Comparison of ENCODE assay signal across 20 cellular contexts in genomic region chr20:5216663-5217062, GRCh38.
DNase-seq lines count a peak whose midpoint lies in the region; ATAC-seq and TF ChIP-seq lines count a peak whose summit lies in the region.
"Had no signal": no experiment of that assay in that cellular context is flagged by ENCODE, and none has a peak within 500 bp of the region (broad histone marks: within the 10 kb centered on the region; RNA-seq: fewer than 3 reads in every experiment).

No MANE protein-coding gene starts in this region.

- H3K27ac ChIP-seq in right atrium auricular region (no peak overlapping the region), heart right ventricle (peak overlapping the region in 2 of 10 donors; percentile 15 to 66), mesenchymal stem cell (ENCODE audit: low read length, poor library complexity, severe bottlenecking) (no peak overlapping the region)

- H2BK5ac ChIP-seq in mesenchymal stem cell (ENCODE audit: low read depth, low read length, poor library complexity, severe bottlenecking) = no peak overlapping the region

- peak overlapping the region in 1 of 2 experiments; percentile 16 for H3K18ac ChIP-seq in mesenchymal stem cell (ENCODE audit: low read depth in 1 of 2, low read length in 2 of 2)

- peak overlapping the region; percentile 39 for H2BK120ac ChIP-seq in mesenchymal stem cell (ENCODE audit: low read depth, low read length)

- no peak overlapping the region for H3K4me2 ChIP-seq in mesenchymal stem cell (ENCODE audit: low read length, poor library complexity, severe bottlenecking)

- H4K91ac ChIP-seq in mesenchymal stem cell (ENCODE audit: low read length) = no peak overlapping the region

- no peak overlapping the region for H3K9ac ChIP-seq in mesenchymal stem cell (ENCODE audit: low read length)

- no peaks in the 10 kb centered on the region for H3K9me3 ChIP-seq in right atrium auricular region
- no peaks in the 10 kb centered on the region for H3K9me3 ChIP-seq in heart right ventricle
- H3K9me3 ChIP-seq in mesenchymal stem cell (ENCODE audit: control insufficient read depth, low read length) = no peaks in the 10 kb centered on the region
- H3K9me3 ChIP-seq: Caco-2 had no signal

- no peak overlapping the region for H2BK15ac ChIP-seq in mesenchymal stem cell (ENCODE audit: low read depth, poor library complexity, severe bottlenecking)

- no peak overlapping the region for H3K4ac ChIP-seq in mesenchymal stem cell (ENCODE audit: low read depth in 1 of 2, low read length in 2 of 2)

- H3K4me3 ChIP-seq in right atrium auricular region (no peak overlapping the region), heart right ventricle (no peak overlapping the region), mesenchymal stem cell (ENCODE audit: insufficient read depth in 1 of 2, low read depth in 1 of 2, low read length in 2 of 2) (no peak overlapping the region)
- H3K4me3 ChIP-seq: K562 had no signal

- intact Hi-C loops in Right ventricle myocardium superior (cut with DNase I) (no loop called here), heart right ventricle (cut with DNase I) (loop anchor here in 3 of 10 donors (5.0 to 10.0 kb wide), 3 partner anchors 228 to 1839 kb away; no protein-coding TSS in a partner anchor)

- H3K23ac ChIP-seq in mesenchymal stem cell (ENCODE audit: low read length in 2 of 2) = no peak overlapping the region

- no peak overlapping the region for H2AFZ ChIP-seq in mesenchymal stem cell (ENCODE audit: low read depth, low read length)

- peak overlapping the region in 1 of 2 experiments; percentile 29 for H2BK12ac ChIP-seq in mesenchymal stem cell (ENCODE audit: low read length in 2 of 2)

- ATAC-seq in Right ventricle myocardium superior (ENCODE audit: poor library complexity) (peak; percentile 93), heart right ventricle (peak; percentile 46 to 93 (median 78)), HG03280 (IDR thresholded peaks at IDR 0.05; ENCODE audit: unreplicated experiment) (no peak)
- ATAC-seq: HCT116, K562 had no signal

- H3K14ac ChIP-seq in mesenchymal stem cell (ENCODE audit: low read length in 2 of 2) = no peak overlapping the region

- H3K4me1 ChIP-seq in right atrium auricular region = peaks cover 0 to 21% of the 10 kb centered on the region in 2 donors
- peaks cover 0 to 29% (median 13%) of the 10 kb centered on the region in 9 donors for H3K4me1 ChIP-seq in heart right ventricle
- H3K4me1 ChIP-seq in mesenchymal stem cell (ENCODE audit: control insufficient read depth, insufficient read depth, low read depth, low read length) = peaks cover 1% of the 10 kb centered on the region
- H3K4me1 ChIP-seq: Caco-2 had no signal

- TF ChIP-seq CTCF in right atrium auricular region (IDR thresholded peaks at IDR 0.05) (no peak), heart right ventricle (IDR thresholded peaks at IDR 0.05) (no peak)

- peaks cover 11% of the 10 kb centered on the region for H3K36me3 ChIP-seq in right atrium auricular region
- peaks cover 0 to 56% (median 5%) of the 10 kb centered on the region in 9 donors for H3K36me3 ChIP-seq in heart right ventricle
- peaks cover 6 to 7% of the 10 kb centered on the region in 2 experiments for H3K36me3 ChIP-seq in mesenchymal stem cell (ENCODE audit: control insufficient read depth in 1 of 2, insufficient read depth in 2 of 2, low read depth in 1 of 2, low read length in 2 of 2)

- WGBS in heart right ventricle, 2 donors = 46% methylated on average over 3 of the region's 3 CpGs
- 87% methylated on average over 3 of the region's 3 CpGs for WGBS in mesenchymal stem cell

- H4K8ac ChIP-seq in mesenchymal stem cell (ENCODE audit: low read length) = peak overlapping the region; percentile 69

- H3K27me3 ChIP-seq in right atrium auricular region = no peaks in the 10 kb centered on the region
- no peaks in the 10 kb centered on the region for H3K27me3 ChIP-seq in heart right ventricle
- H3K27me3 ChIP-seq in mesenchymal stem cell (ENCODE audit: control insufficient read depth in 1 of 2, insufficient read depth in 1 of 2, low read length in 2 of 2) = no peaks in the 10 kb centered on the region

- no peaks in the 10 kb centered on the region for H3K79me1 ChIP-seq in mesenchymal stem cell (replicated peaks; ENCODE audit: low read length, poor library complexity, severe bottlenecking)

- DNase-seq in Right ventricle myocardium superior (peak; percentile 76), right atrium auricular region (ENCODE audit: low spot score) (no peak), heart right ventricle (peak in 1 of 2 donors; percentile 48), mesenchymal stem cell (no peak), EL (no peak), NOMO-1 treated with dmso at 0.1 percent for 144 hours (lab: John Stamatoyannopoulos, UW; ENCODE audit: unreplicated experiment) (no peak), epidermal melanocyte (ENCODE audit: insufficient read length, low spot score) (no peak)
- DNase-seq: Caco-2; CD4-positive, alpha-beta T cell; DMS153; GF-D8; GOT3; NCI-H1092 treated with DMSO at 0.1 percent for 48 hours; NCI-H2081 treated with DMSO at 0.1 percent for 48 hours; NCI-H446 treated with DMSO at 0.1 percent for 48 hours; NK-92 treated with Interleukin-12 subunit alpha and Interleukin-12 subunit beta, amount 100 ng/mL, for 24 hours; SHP77 had no signal

- H2AK5ac ChIP-seq in mesenchymal stem cell (ENCODE audit: low read length, severe bottlenecking) = no peak overlapping the region
